ENCODE assay signal across 8 cellular contexts in the genomic region with DNA sequence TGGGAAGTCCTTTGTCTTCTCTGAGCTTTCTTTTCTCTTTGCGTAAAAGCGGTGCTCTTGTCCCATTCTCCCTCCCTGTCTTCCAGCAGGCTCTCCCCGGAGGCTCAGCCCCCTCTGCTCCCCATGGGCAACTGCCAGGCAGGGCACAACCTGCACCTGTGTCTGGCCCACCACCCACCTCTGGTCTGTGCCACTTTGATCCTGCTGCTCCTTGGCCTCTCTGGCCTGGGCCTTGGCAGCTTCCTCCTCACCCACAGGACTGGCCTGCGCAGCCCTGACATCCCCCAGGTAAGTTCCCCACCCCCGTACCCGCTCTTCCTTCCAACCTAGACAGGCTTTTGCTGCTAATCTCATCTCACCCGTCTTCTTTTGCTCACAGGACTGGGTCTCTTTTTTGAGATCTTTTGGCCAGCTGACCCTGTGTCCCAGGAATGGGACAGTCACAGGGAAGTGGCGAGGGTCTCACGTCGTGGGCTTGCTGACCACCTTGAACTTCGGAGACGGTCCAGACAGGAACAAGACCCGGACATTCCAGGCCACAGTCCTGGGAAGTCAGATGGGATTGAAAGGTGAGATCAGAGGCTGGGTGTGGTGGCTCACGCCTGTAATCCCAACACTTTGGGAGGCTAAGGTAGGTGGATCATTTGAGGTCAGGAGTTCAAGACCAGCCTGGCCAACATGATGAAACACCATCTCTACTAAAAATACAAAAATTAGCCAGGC. TPM values are rescaled to one million over a fixed set of nuclear protein-coding genes. Genes with fewer than 3 reads are reported as not detected.
A peak's percentile ranks its signal among the peaks of the same experiment; 100 is the strongest.
DNase-seq lines count a peak whose midpoint lies in the region; ATAC-seq, FAIRE-seq and TF ChIP-seq lines count a peak whose summit lies in the region.
"Had no signal": no experiment of that assay in that cellular context is flagged by ENCODE, and none has a peak within 500 bp of the region (broad histone marks: within the 10 kb centered on the region; RNA-seq: fewer than 3 reads in every experiment).

No MANE protein-coding gene starts in this region.

- FAIRE-seq in kidney (lab: Jason Lieb, UNC): no peak
- FAIRE-seq: endometrium had no signal

- peak overlapping the region; percentile 91 for H3K4me3 Mint-ChIP-seq in activated naive CD8-positive, alpha-beta T cell
- peak overlapping the region; percentile 87 to 90 for H3K4me3 Mint-ChIP-seq in stimulated activated naive CD8-positive, alpha-beta T cell treated with anti-CD3 and anti-CD28 coated beads, Interleukin-15, amount 100 ng/mL, for 72 hours

- no peak for TF ChIP-seq CTCF in kidney (IDR thresholded peaks at IDR 0.05; ENCODE audit: borderline replicate concordance, extremely low read depth, insufficient read depth)

- H3K36me3 Mint-ChIP-seq in activated naive CD8-positive, alpha-beta T cell: no peaks in the 10 kb centered on the region

- H3K9me3 ChIP-seq in HUES48 (ENCODE audit: control insufficient read depth, insufficient read depth, low read length): no peaks in the 10 kb centered on the region
- no peaks in the 10 kb centered on the region for H3K9me3 ChIP-seq in kidney (ENCODE audit: control insufficient read depth in 1 of 2, low read length in 2 of 2)

- no peaks in the 10 kb centered on the region for H3K27me3 ChIP-seq in HUES48 (ENCODE audit: control insufficient read depth, insufficient read depth, low read length)

- H3K27ac ChIP-seq in HUES48 (ENCODE audit: low read depth, low read length) (no peak overlapping the region), kidney (ENCODE audit: low read depth in 2 of 2, low read length in 2 of 2) (peak overlapping the region in 1 of 2 donors; percentile 88)

- ATAC-seq in stimulated activated naive CD8-positive, alpha-beta T cell treated with anti-CD3 and anti-CD28 coated beads, Interleukin-15, amount 100 ng/mL, for 72 hours: no peak

- H3K9ac ChIP-seq in HUES48 (ENCODE audit: low read depth, low read length): no peak overlapping the region
- H3K9ac ChIP-seq in kidney (ENCODE audit: low read length in 2 of 2): peak overlapping the region in 1 of 2 donors; percentile 57

- peaks cover 18% of the 10 kb centered on the region for H3K4me1 Mint-ChIP-seq in activated naive CD8-positive, alpha-beta T cell (ENCODE audit: low read depth)
- peaks cover 20% of the 10 kb centered on the region for H3K4me1 Mint-ChIP-seq in stimulated activated naive CD8-positive, alpha-beta T cell treated with anti-CD3 and anti-CD28 coated beads, Interleukin-15, amount 100 ng/mL, for 72 hours

- no peaks in the 10 kb centered on the region for H3K9me3 Mint-ChIP-seq in activated naive CD8-positive, alpha-beta T cell (ENCODE audit: low read depth)
- H3K9me3 Mint-ChIP-seq in stimulated activated naive CD8-positive, alpha-beta T cell treated with anti-CD3 and anti-CD28 coated beads, Interleukin-15, amount 100 ng/mL, for 72 hours: no peaks in the 10 kb centered on the region

- H3K4me1 ChIP-seq in HUES48 (ENCODE audit: control insufficient read depth, insufficient read depth, low read length): peaks cover 6% of the 10 kb centered on the region
- peaks cover 3 to 12% of the 10 kb centered on the region in 2 donors for H3K4me1 ChIP-seq in kidney (ENCODE audit: control insufficient read depth in 1 of 2, insufficient read depth in 1 of 2, low read depth in 1 of 2, low read length in 2 of 2)

- intact Hi-C loops in kidney (cut with DNase I) (no loop called here), head of caudate nucleus (cut with DNase I) (loop anchor here (5.0 kb wide), 1 partner anchor 36 kb away; a partner anchor contains a TSS)

- no peaks in the 10 kb centered on the region for H3K27me3 Mint-ChIP-seq in activated naive CD8-positive, alpha-beta T cell
- H3K27me3 Mint-ChIP-seq in stimulated activated naive CD8-positive, alpha-beta T cell treated with anti-CD3 and anti-CD28 coated beads, Interleukin-15, amount 100 ng/mL, for 72 hours: no peaks in the 10 kb centered on the region

- H3K4me3 ChIP-seq in HUES48 (ENCODE audit: low read depth, low read length) (peak overlapping the region; percentile 89; the same call in 1 of the 2 replicates), kidney (ENCODE audit: low read length in 2 of 2) (peak overlapping the region; percentile 72 to 86)

- H3K36me3 ChIP-seq in HUES48 (ENCODE audit: control insufficient read depth, insufficient read depth, low read length) (peaks cover 16% of the 10 kb centered on the region), kidney (ENCODE audit: control insufficient read depth in 1 of 2, insufficient read depth in 2 of 2, low read length in 2 of 2) (peaks cover 0 to 4% of the 10 kb centered on the region in 2 donors)

- DNase-seq in kidney (peak; percentile 75), NCI-H345 treated with DMSO at 0.1 percent for 48 hours (lab: John Stamatoyannopoulos, UW; ENCODE audit: unreplicated experiment) (no peak), head of caudate nucleus (no peak)
- DNase-seq in stimulated activated naive CD8-positive, alpha-beta T cell treated with anti-CD3 and anti-CD28 coated beads, Interleukin-15, amount 100 ng/mL, for 72 hours: no peak
- DNase-seq in activated CD4-positive, alpha-beta T cell treated with anti-CD3 and anti-CD28 coated beads, Interleukin-2, amount 50 U/mL, for 1 hour: no peak

- peak overlapping the region; percentile 81 for H3K27ac Mint-ChIP-seq in activated naive CD8-positive, alpha-beta T cell
- peak overlapping the region in 1 of 2 donors; percentile 90 for H3K27ac Mint-ChIP-seq in stimulated activated naive CD8-positive, alpha-beta T cell treated with anti-CD3 and anti-CD28 coated beads, Interleukin-15, amount 100 ng/mL, for 72 hours

RNA-seq across cellular contexts. Expression of a gene that starts 1.3 kb away (rescaled TPM):
- 127 TPM for total RNA-seq in kidney
- polyA plus RNA-seq in kidney (ENCODE audit: insufficient read depth, low read depth, low replicate concordance): 288 TPM

RNA-seq across cellular contexts. Expression of a gene that starts 10.5 kb away (rescaled TPM):
- 54.3 TPM for total RNA-seq in kidney
- 19.6 TPM for polyA plus RNA-seq in kidney (ENCODE audit: insufficient read depth, low read depth, low replicate concordance)

RNA-seq across cellular contexts. Expression of a gene that starts 32.2 kb away (rescaled TPM):
- total RNA-seq in kidney: 16.0 TPM
- 18.7 TPM for polyA plus RNA-seq in kidney (ENCODE audit: insufficient read depth, low read depth, low replicate concordance)

RNA-seq across cellular contexts. Expression of a gene that starts 32.9 kb away (rescaled TPM):
- total RNA-seq in kidney: 74.1 TPM
- 52.7 TPM for polyA plus RNA-seq in kidney (ENCODE audit: insufficient read depth, low read depth, low replicate concordance)

RNA-seq across cellular contexts. Expression of a gene that starts 37.2 kb away (rescaled TPM):
- 25.8 TPM for total RNA-seq in kidney
- polyA plus RNA-seq in kidney (ENCODE audit: insufficient read depth, low read depth, low replicate concordance): 9.9 TPM
